Comparison of ENCODE assay signal across 15 cellular contexts in genomic region chr18:8176554-8176953, GRCh38.
DNase-seq lines count a peak whose midpoint lies in the region; ATAC-seq and TF ChIP-seq lines count a peak whose summit lies in the region.
"Had no signal": no experiment of that assay in that cellular context is flagged by ENCODE, and none has a peak within 500 bp of the region (broad histone marks: within the 10 kb centered on the region; RNA-seq: fewer than 3 reads in every experiment).

No MANE protein-coding gene starts in this region.

- peak; percentile 71 to 92 (median 76) for ATAC-seq in right lobe of liver
- no peak for ATAC-seq in HG02870 (IDR thresholded peaks at IDR 0.05; ENCODE audit: unreplicated experiment)
- ATAC-seq: stimulated activated naive CD8-positive, alpha-beta T cell treated with anti-CD3 and anti-CD28 coated beads, Interleukin-15, amount 100 ng/mL, for 72 hours had no signal

- H3K9me3 ChIP-seq in HUES48 (ENCODE audit: control insufficient read depth, insufficient read depth, low read length), result peaks cover 9% of the 10 kb centered on the region
- H3K9me3 ChIP-seq in right lobe of liver, result no peaks in the 10 kb centered on the region
- no peaks in the 10 kb centered on the region for H3K9me3 ChIP-seq in sigmoid colon
- H3K9me3 ChIP-seq: SJCRH30 had no signal

- no peak for TF ChIP-seq EP300 in sigmoid colon (IDR thresholded peaks at IDR 0.05)

- WGBS in right lobe of liver (ENCODE audit: insufficient coverage, low coverage, low lambda C conversion rate, missing lambda C conversion rate), result 0% methylated on average over 2 of the region's 4 CpGs
- WGBS in sigmoid colon, 2 donors, result 48 to 62% methylated on average over 4 of the region's 4 CpGs

- H3K36me3 ChIP-seq in HUES48 (ENCODE audit: control insufficient read depth, insufficient read depth, low read length) (no peaks in the 10 kb centered on the region), right lobe of liver (no peaks in the 10 kb centered on the region), sigmoid colon (no peaks in the 10 kb centered on the region)
- H3K36me3 ChIP-seq: brain microvascular endothelial cell, SJCRH30 had no signal

- no peak for TF ChIP-seq POLR2A in right lobe of liver (IDR thresholded peaks at IDR 0.05)
- TF ChIP-seq POLR2A in sigmoid colon (IDR thresholded peaks at IDR 0.05), result no peak

- H3K4me1 ChIP-seq in HUES48 (ENCODE audit: control insufficient read depth, insufficient read depth, low read length) (peaks cover 14% of the 10 kb centered on the region), right lobe of liver (peaks cover 0 to 18% (median 6%) of the 10 kb centered on the region in 4 donors), sigmoid colon (peaks cover 0 to 44% (median 32%) of the 10 kb centered on the region in 4 donors)

- no peak overlapping the region for H3K9ac ChIP-seq in HUES48 (ENCODE audit: low read depth, low read length)

- no peaks in the 10 kb centered on the region for H3K27me3 ChIP-seq in HUES48 (ENCODE audit: control insufficient read depth, insufficient read depth, low read length)
- no peaks in the 10 kb centered on the region for H3K27me3 ChIP-seq in right lobe of liver
- H3K27me3 ChIP-seq in sigmoid colon, result no peaks in the 10 kb centered on the region
- H3K27me3 ChIP-seq: brain microvascular endothelial cell, SJCRH30 had no signal

- TF ChIP-seq CTCF in right lobe of liver (IDR thresholded peaks at IDR 0.05) (no peak), sigmoid colon (IDR thresholded peaks at IDR 0.05) (no peak)

- intact Hi-C loops in right lobe of liver (cut with DNase I) (no loop called here), sigmoid colon (cut with DNase I) (no loop called here)

- no peak overlapping the region for H3K4me3 ChIP-seq in HUES48 (ENCODE audit: low read depth, low read length)
- no peak overlapping the region for H3K4me3 ChIP-seq in right lobe of liver
- H3K4me3 ChIP-seq in sigmoid colon, result no peak overlapping the region
- H3K4me3 ChIP-seq: SJCRH30 had no signal

- peak; percentile 36 for DNase-seq in dermis blood vessel endothelial cell
- DNase-seq in right lobe of liver, result no peak
- no peak for DNase-seq in sigmoid colon
- no peak for DNase-seq in D341Med (ENCODE audit: low spot score)
- no peak for DNase-seq in stimulated activated CD4-positive, alpha-beta T cell treated with anti-CD3 and anti-CD28 coated beads, Interleukin-2, amount 100 ng/mL, for 48 hours
- DNase-seq: activated CD4-positive, alpha-beta T cell treated with anti-CD3 and anti-CD28 coated beads for 4 hours; activated naive CD4-positive, alpha-beta T cell treated with anti-CD3 and anti-CD28 coated beads, Interleukin-2, amount 50 U/mL, for 16 hours; DMS 273 treated with DMSO at 0.1 percent for 48 hours; KG1; stimulated activated naive CD8-positive, alpha-beta T cell treated with anti-CD3 and anti-CD28 coated beads, Interleukin-15, amount 100 ng/mL, for 72 hours had no signal

- peak overlapping the region; percentile 23 for H3K27ac ChIP-seq in HUES48 (ENCODE audit: low read depth, low read length)
- H3K27ac ChIP-seq in right lobe of liver, result no peak overlapping the region
- peak overlapping the region; percentile 32 to 69 (median 56) for H3K27ac ChIP-seq in sigmoid colon
- H3K27ac ChIP-seq: brain microvascular endothelial cell, HL-60 had no signal

Comparison
In these comparisons a context has a peak if more than half of its experiments do, and no peak if none do; other contexts are left out.
1. H3K27ac ChIP-seq: peak in HUES48 (single experiment) and sigmoid colon (4 of 4); none in right lobe of liver (0 of 3).